Comparison of ENCODE assay signal across 1 cellular context in the genomic region with DNA sequence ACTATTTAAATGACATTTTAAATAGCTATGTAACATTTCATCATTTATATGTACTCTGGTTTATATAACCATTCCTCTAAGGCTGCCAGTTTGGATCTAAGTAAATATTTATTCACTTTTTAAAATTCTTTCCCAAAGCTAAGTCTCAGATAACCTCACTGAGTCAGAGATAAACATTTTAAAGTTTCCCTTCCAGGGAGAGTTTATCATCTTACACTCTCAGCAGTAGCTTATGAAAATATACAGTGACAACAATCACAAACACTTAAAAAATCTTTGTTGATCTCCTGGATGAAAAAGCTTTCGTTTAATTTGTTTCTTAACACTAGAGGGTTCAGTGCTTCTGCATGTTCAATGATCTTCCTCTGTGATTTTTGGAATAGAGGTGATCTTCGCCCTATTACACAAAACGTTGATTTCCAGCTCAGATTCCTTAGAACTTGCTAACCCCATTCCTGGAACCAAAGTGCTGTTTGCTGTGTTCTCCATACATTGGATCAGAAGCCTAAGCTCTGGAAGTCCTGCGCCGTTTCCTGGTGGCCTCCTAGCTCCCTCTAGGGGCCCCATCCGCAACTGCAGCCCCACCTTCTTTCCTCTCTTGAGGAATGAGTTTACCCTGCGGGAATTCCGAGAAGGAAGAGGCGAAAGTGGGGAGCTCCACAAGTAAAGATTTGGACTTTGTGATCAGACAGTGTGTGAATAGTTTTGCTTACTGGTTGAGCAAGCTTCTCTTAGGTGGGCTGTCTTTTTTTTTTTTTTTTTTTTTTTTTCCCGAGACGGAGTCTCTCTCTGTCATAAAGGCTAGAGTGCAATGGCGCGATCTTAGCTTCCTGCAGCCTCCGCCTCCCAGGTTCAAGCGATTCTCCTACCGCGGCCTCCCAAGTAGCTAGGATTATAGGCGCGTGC.
A peak's percentile ranks its signal among the peaks of the same experiment; 100 is the strongest.
TF ChIP-seq lines count a peak whose summit lies in the region.

No MANE protein-coding gene starts in this region.

TF ChIP-seq in HepG2, 621 proteins besides CTCF, POLR2A, EP300 and RAD21 (continued from another document):
- TF ChIP-seq, protein P1, sequence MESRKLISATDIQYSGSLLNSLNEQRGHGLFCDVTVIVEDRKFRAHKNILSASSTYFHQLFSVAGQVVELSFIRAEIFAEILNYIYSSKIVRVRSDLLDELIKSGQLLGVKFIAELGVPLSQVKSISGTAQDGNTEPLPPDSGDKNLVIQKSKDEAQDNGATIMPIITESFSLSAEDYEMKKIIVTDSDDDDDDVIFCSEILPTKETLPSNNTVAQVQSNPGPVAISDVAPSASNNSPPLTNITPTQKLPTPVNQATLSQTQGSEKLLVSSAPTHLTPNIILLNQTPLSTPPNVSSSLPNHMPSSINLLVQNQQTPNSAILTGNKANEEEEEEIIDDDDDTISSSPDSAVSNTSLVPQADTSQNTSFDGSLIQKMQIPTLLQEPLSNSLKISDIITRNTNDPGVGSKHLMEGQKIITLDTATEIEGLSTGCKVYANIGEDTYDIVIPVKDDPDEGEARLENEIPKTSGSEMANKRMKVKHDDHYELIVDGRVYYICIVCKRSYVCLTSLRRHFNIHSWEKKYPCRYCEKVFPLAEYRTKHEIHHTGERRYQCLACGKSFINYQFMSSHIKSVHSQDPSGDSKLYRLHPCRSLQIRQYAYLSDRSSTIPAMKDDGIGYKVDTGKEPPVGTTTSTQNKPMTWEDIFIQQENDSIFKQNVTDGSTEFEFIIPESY (CRISPR knock-in tag; IDR thresholded peaks at IDR 0.05), result peak; percentile 52
- TF ChIP-seq ZSCAN12 (CRISPR knock-in tag; IDR thresholded peaks at IDR 0.05) (no peak), ZKSCAN1 (IDR thresholded peaks at IDR 0.05; ENCODE audit: low read length) (peak; percentile 54; the same call in 1 of the 2 replicates), RFXANK (CRISPR knock-in tag; IDR thresholded peaks at IDR 0.05) (no peak), ZNF326 (CRISPR knock-in tag; IDR thresholded peaks at IDR 0.05; ENCODE audit: borderline replicate concordance) (no peak), ATF6 (CRISPR knock-in tag; conservative IDR thresholded peaks at IDR 0.05) (no peak), NR2F6 (IDR thresholded peaks at IDR 0.05) (no peak), NR2F6 (CRISPR knock-in tag; IDR thresholded peaks at IDR 0.05) (0 out of 2 replicates have a peak, but pooled peaks have one; percentile 5), LCORL (IDR thresholded peaks at IDR 0.05) (no peak), LCORL (CRISPR knock-in tag; IDR thresholded peaks at IDR 0.05) (peak; percentile 34; the same call in 1 of the 2 replicates), BCL6 (CRISPR knock-in tag; IDR thresholded peaks at IDR 0.05) (peak; percentile 94), ZNF292 (CRISPR knock-in tag; IDR thresholded peaks at IDR 0.05; ENCODE audit: borderline replicate concordance, low read depth) (no peak), CSRNP2 (CRISPR knock-in tag; conservative IDR thresholded peaks at IDR 0.05; ENCODE audit: low read depth) (no peak), AGO1 (IDR thresholded peaks at IDR 0.05; ENCODE audit: low read depth, low read length, poor library complexity, severe bottlenecking) (no peak), NFE2 (CRISPR knock-in tag; IDR thresholded peaks at IDR 0.05) (no peak), ATF4 (CRISPR knock-in tag; IDR thresholded peaks at IDR 0.05) (peak in 1 of 2 experiments; percentile 55; a peak in 1 of 4 replicates), SALL1 (CRISPR knock-in tag; IDR thresholded peaks at IDR 0.05) (peak; percentile 18; the same call in 1 of the 2 replicates), NFKB2 (CRISPR knock-in tag; IDR thresholded peaks at IDR 0.05; ENCODE audit: borderline replicate concordance) (no peak)
